12 cellular contexts compared by ENCODE assay signal in the genomic region with DNA sequence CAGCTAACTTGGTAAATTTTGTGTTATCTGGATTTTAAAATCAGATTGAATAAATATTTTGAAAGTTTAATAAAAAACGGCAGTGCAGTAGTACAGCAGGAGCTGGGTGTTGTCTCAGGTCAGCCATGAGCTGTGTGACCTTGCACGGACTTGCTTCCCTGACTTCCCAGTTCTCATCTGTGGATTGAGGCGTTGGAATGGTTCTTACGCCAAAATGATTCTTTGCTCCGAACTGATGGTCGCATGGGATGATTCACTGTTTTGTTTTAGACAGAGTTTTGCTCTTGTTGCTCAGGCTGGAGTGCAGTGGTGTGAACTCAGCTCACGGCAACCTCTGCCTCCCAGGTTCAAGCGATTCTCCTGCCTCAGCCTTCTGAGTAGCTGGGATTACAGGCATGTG. TPM values are rescaled to one million over a fixed set of nuclear protein-coding genes. Genes with fewer than 3 reads are reported as not detected.
DNase-seq lines count a peak whose midpoint lies in the region; ATAC-seq and TF ChIP-seq lines count a peak whose summit lies in the region.
"Had no signal": no experiment of that assay in that cellular context is flagged by ENCODE, and none has a peak within 500 bp of the region (broad histone marks: within the 10 kb centered on the region; RNA-seq: fewer than 3 reads in every experiment).

No MANE protein-coding gene starts in this region.

- peaks cover 0 to 14% of the 10 kb centered on the region in 2 donors for H3K4me1 ChIP-seq in lung (ENCODE audit: control insufficient read depth in 2 of 2, insufficient read depth in 2 of 2, low read length in 2 of 2)
- no peaks in the 10 kb centered on the region for H3K4me1 ChIP-seq in testis
- H3K4me1 ChIP-seq in tibial nerve, result peaks cover 0 to 39% (median 12%) of the 10 kb centered on the region in 4 donors
- H3K4me1 ChIP-seq: Caco-2 had no signal

- no peak for TF ChIP-seq EP300 in tibial nerve (IDR thresholded peaks at IDR 0.05)

- H3K27ac ChIP-seq in lung (ENCODE audit: low read depth in 1 of 2, low read length in 1 of 2), result no peak overlapping the region
- H3K27ac ChIP-seq in testis, result no peak overlapping the region
- no peak overlapping the region for H3K27ac ChIP-seq in tibial nerve
- H3K27ac ChIP-seq: C4-2B had no signal

- DNase-seq in activated CD8-positive, alpha-beta memory T cell treated with anti-CD3 and anti-CD28 coated beads for 24 hours, result peak; percentile 37
- no peak for DNase-seq in activated CD8-positive, alpha-beta memory T cell treated with anti-CD3 and anti-CD28 coated beads, Interleukin-2, amount 50 U/mL, for 4 hours
- DNase-seq in M059J (ENCODE audit: low read depth) (peak; percentile 6), lung (ENCODE audit: low spot score) (peak; percentile 25), testis (no peak), tibial nerve (ENCODE audit: low spot score in 2 of 2) (no peak), GDM1 (lab: John Stamatoyannopoulos, UW) (no peak)
- DNase-seq: Caco-2; CD4-positive, alpha-beta T cell; H9; IMR-90 had no signal

- H3K27me3 ChIP-seq in lung (ENCODE audit: control insufficient read depth, insufficient read depth) (no peaks in the 10 kb centered on the region), testis (no peaks in the 10 kb centered on the region), tibial nerve (no peaks in the 10 kb centered on the region)

- TF ChIP-seq CTCF in lung (IDR thresholded peaks at IDR 0.05; ENCODE audit: control extremely low read depth, extremely low read depth) (no peak), testis (IDR thresholded peaks at IDR 0.05) (no peak), tibial nerve (IDR thresholded peaks at IDR 0.05) (no peak)

- TF ChIP-seq POLR2A in testis (IDR thresholded peaks at IDR 0.05) (no peak), tibial nerve (IDR thresholded peaks at IDR 0.05) (no peak)

- intact Hi-C loops in testis (cut with DNase I; ENCODE audit: low total_unique reads), result no loop called here

- H3K9me3 ChIP-seq in lung (ENCODE audit: control insufficient read depth in 2 of 2, insufficient read depth in 1 of 2, low read length in 1 of 2) (no peaks in the 10 kb centered on the region), testis (no peaks in the 10 kb centered on the region), tibial nerve (no peaks in the 10 kb centered on the region)
- H3K9me3 ChIP-seq: Caco-2 had no signal

- H3K4me3 ChIP-seq in lung (no peak overlapping the region), testis (no peak overlapping the region), tibial nerve (no peak overlapping the region)

- H3K36me3 ChIP-seq in lung (ENCODE audit: control insufficient read depth in 2 of 2, insufficient read depth in 2 of 2, low read length in 2 of 2), result no peaks in the 10 kb centered on the region
- H3K36me3 ChIP-seq in testis (ENCODE audit: low read depth, missing control alignments), result no peaks in the 10 kb centered on the region
- no peaks in the 10 kb centered on the region for H3K36me3 ChIP-seq in tibial nerve

- ATAC-seq in lung (ENCODE audit: insufficient read depth, low FRiP score), result no peak

- 92 to 95% methylated on average over 8 of the region's 8 CpGs for WGBS in lung, 2 donors
- WGBS in testis, 2 donors, result 83 to 90% methylated on average over 8 of the region's 8 CpGs
- 83 to 93% methylated on average over 8 of the region's 8 CpGs for WGBS in tibial nerve, 2 donors

RNA-seq across cellular contexts. Expression of gene RGS12, which starts 45.0 kb away (rescaled TPM):
- 7.5 and 15.8 TPM in 2 replicates for total RNA-seq in M059J (2014; rRNA removed; shearing (Covaris generic))
- total RNA-seq in lung, result 10 to 100 TPM; 39.1 to 76.6 TPM
- polyA plus RNA-seq in lung, result 10 to 100 TPM; 15.4 to 50.8 TPM
- 10 to 100 TPM; 39.0 to 68.2 TPM for total RNA-seq in testis
- 25.0 TPM for polyA plus RNA-seq in testis (ENCODE audit: insufficient read depth, low read depth, low replicate concordance)
- total RNA-seq in tibial nerve, result 10 to 100 TPM; 22.2 to 33.3 (median 28.5) TPM

Comparison
In these comparisons a context has a peak if more than half of its experiments do, and no peak if none do; other contexts are left out.
1. DNase-seq: peak in activated CD8-positive, alpha-beta memory T cell treated with anti-CD3 and anti-CD28 coated beads for 24 hours (single experiment), M059J (single experiment) and lung (single experiment); none in activated CD8-positive, alpha-beta memory T cell treated with anti-CD3 and anti-CD28 coated beads, Interleukin-2, amount 50 U/mL, for 4 hours (single experiment), testis (single experiment), tibial nerve (0 of 2) and GDM1 (single experiment).